Comparison of ENCODE assay signal across 9 cellular contexts in the genomic region with DNA sequence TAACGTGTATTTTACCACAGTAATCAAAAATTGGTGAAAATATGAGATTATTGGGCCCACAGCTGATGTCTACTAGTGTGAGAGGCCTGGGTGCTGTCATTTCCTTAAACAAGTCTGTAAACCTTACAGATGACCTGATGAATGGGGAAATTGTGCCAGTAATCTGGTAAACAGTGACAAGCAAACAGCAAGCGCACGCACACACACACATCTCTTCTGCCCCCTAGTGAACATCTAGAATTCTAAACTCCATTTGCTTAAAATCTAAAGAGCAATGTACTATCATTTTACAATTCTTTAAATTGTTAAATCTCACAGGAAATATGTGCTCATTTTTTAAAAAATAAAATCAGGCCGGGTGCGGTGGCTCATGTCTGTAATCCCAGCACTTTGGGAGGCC. TPM values are rescaled to one million over a fixed set of nuclear protein-coding genes. Genes with fewer than 3 reads are reported as not detected.
DNase-seq lines count a peak whose midpoint lies in the region; ATAC-seq and TF ChIP-seq lines count a peak whose summit lies in the region.
"Had no signal": no experiment of that assay in that cellular context is flagged by ENCODE, and none has a peak within 500 bp of the region (broad histone marks: within the 10 kb centered on the region; RNA-seq: fewer than 3 reads in every experiment).

No MANE protein-coding gene starts in this region.

- POLR2A ChIA-PET in CD4-positive, alpha-beta T cell (lab: Charles Lee), result no interaction called here
- POLR2A ChIA-PET in PC-3 (lab: Charles Lee; ENCODE audit: unreplicated experiment), result no interaction called here

- peak; percentile 30 for ATAC-seq in CD4-positive, alpha-beta T cell (ENCODE audit: poor library complexity)
- peak; percentile 58 for ATAC-seq in GM23338
- ATAC-seq in PC-3, result peak; percentile 69
- peak; percentile 66 for ATAC-seq in memory B cell (ENCODE audit: low read depth)

- no peaks in the 10 kb centered on the region for H3K9me3 ChIP-seq in CD4-positive, alpha-beta T cell (ENCODE audit: control insufficient read depth, low read length)
- no peaks in the 10 kb centered on the region for H3K9me3 ChIP-seq in PC-3 (ENCODE audit: low read length)

- intact Hi-C loops in CD4-positive, alpha-beta T cell (cut with DNase I, micrococcal nuclease), result loop anchor here (1.0 to 5.0 kb wide), 3 partner anchors 156 to 397 kb away; a partner anchor contains a TSS
- intact Hi-C loops in PC-3 (cut with micrococcal nuclease), result loop anchor here (2.0 kb wide), 1 partner anchor 157 kb away; no protein-coding TSS in a partner anchor
- intact Hi-C loops in dendritic cell treated with granulocyte-macrophage colony-stimulating factor and Interleukin-4, amounts not matched to agents 40 ng/mL and 50 ng/mL, for 4 days (cut with micrococcal nuclease), result loop anchor here (5.0 kb wide), 1 partner anchor 245 kb away; a partner anchor contains a TSS
- intact Hi-C loops in lower leg skin (cut with DNase I; ENCODE audit: low total_unique reads), result no loop called here

- BruUV-seq in PC-3 (replicated peaks; lab: Mats Ljungman, UMichigan), result no TSS peak

- H2AFZ ChIP-seq in GM23338 (no peak overlapping the region), PC-3 (ENCODE audit: low read length) (no peak overlapping the region)

- CTCF ChIA-PET in CD4-positive, alpha-beta T cell (lab: Charles Lee), result interaction anchor here (0.6 to 2.0 kb wide), 2 partner anchors 156 to 487 kb away, joined by 3 to 6 read pairs; no protein-coding TSS in a partner anchor
- CTCF ChIA-PET in PC-3 (lab: Charles Lee), result interaction anchor here (0.7 kb wide), 1 partner anchor 178 kb away, joined by 4 read pairs; no protein-coding TSS in a partner anchor

- H3K27me3 Mint-ChIP-seq in CD4-positive, alpha-beta T cell, result no peaks in the 10 kb centered on the region
- peaks cover 6% of the 10 kb centered on the region for H3K27me3 Mint-ChIP-seq in GM23338 (ENCODE audit: insufficient read depth, low read depth, poor library complexity)
- H3K27me3 Mint-ChIP-seq in dendritic cell treated with granulocyte-macrophage colony-stimulating factor and Interleukin-4, amounts not matched to agents 40 ng/mL and 50 ng/mL, for 4 days, result peaks cover 4% of the 10 kb centered on the region
- H3K27me3 Mint-ChIP-seq in memory B cell, result peaks cover 2% of the 10 kb centered on the region

- H3K27ac ChIP-seq in CD4-positive, alpha-beta T cell (ENCODE audit: low read depth, low read length), result no peak overlapping the region
- H3K27ac ChIP-seq in GM23338 (ENCODE audit: low read depth), result no peak overlapping the region
- no peak overlapping the region for H3K27ac ChIP-seq in PC-3 (ENCODE audit: low read length)

- H3K9ac ChIP-seq in PC-3 (ENCODE audit: low read length), result no peak overlapping the region

- H3K79me2 ChIP-seq in GM23338 (replicated peaks; ENCODE audit: insufficient read depth) (no peaks in the 10 kb centered on the region), PC-3 (ENCODE audit: low read length) (no peaks in the 10 kb centered on the region)

- WGBS in lower leg skin, 2 donors, result 33 to 42% methylated on average over 5 of the region's 5 CpGs

- H3K4me3 ChIP-seq in GM23338, result no peak overlapping the region
- no peak overlapping the region for H3K4me3 ChIP-seq in PC-3 (ENCODE audit: low read length)
- H3K4me3 ChIP-seq in lower leg skin (ENCODE audit: low read depth, poor library complexity, severe bottlenecking), result no peak overlapping the region

- DNase-seq in CD4-positive, alpha-beta T cell, result peak in 1 of 10 experiments; percentile 13
- peak; percentile 74 for DNase-seq in GM23338 (ENCODE audit: low spot score)
- DNase-seq in PC-3, result peak; percentile 73
- DNase-seq in memory B cell (ENCODE audit: low spot score in 2 of 2), result peak in 1 of 2 donors; percentile 50
- DNase-seq in GOT3 (lab: John Stamatoyannopoulos, UW), result no peak
- no peak for DNase-seq in stimulated activated CD4-positive, alpha-beta T cell treated with anti-CD3 and anti-CD28 coated beads, Interleukin-4, amount 100 ng/mL, for 24 hours
- DNase-seq in lower leg skin (ENCODE audit: low spot score in 2 of 2), result no peak
- DNase-seq: left cardiac atrium had no signal

- no peak overlapping the region for H3K4me3 Mint-ChIP-seq in CD4-positive, alpha-beta T cell
- H3K4me3 Mint-ChIP-seq in GM23338 (no peak overlapping the region), memory B cell (no peak overlapping the region)
- no peak overlapping the region for H3K4me3 Mint-ChIP-seq in dendritic cell treated with granulocyte-macrophage colony-stimulating factor and Interleukin-4, amounts not matched to agents 40 ng/mL and 50 ng/mL, for 4 days

- no peak overlapping the region for H3K4me2 ChIP-seq in GM23338
- H3K4me2 ChIP-seq in PC-3 (ENCODE audit: low read length), result no peak overlapping the region

- H3K4me1 Mint-ChIP-seq in CD4-positive, alpha-beta T cell (ENCODE audit: low read depth), result peaks cover 32% of the 10 kb centered on the region
- H3K4me1 Mint-ChIP-seq in GM23338 (no peaks in the 10 kb centered on the region), memory B cell (peaks cover 15% of the 10 kb centered on the region)
- peaks cover 35% of the 10 kb centered on the region for H3K4me1 Mint-ChIP-seq in dendritic cell treated with granulocyte-macrophage colony-stimulating factor and Interleukin-4, amounts not matched to agents 40 ng/mL and 50 ng/mL, for 4 days (ENCODE audit: low read depth)

- H3K27ac Mint-ChIP-seq in CD4-positive, alpha-beta T cell, result peak overlapping the region; percentile 47
- H3K27ac Mint-ChIP-seq in GM23338 (no peak overlapping the region), memory B cell (no peak overlapping the region)
- H3K27ac Mint-ChIP-seq in dendritic cell treated with granulocyte-macrophage colony-stimulating factor and Interleukin-4, amounts not matched to agents 40 ng/mL and 50 ng/mL, for 4 days, result peak overlapping the region; percentile 41

- H3K9me3 Mint-ChIP-seq in CD4-positive, alpha-beta T cell, result no peaks in the 10 kb centered on the region
- H3K9me3 Mint-ChIP-seq in GM23338 (no peaks in the 10 kb centered on the region), memory B cell (no peaks in the 10 kb centered on the region)
- no peaks in the 10 kb centered on the region for H3K9me3 Mint-ChIP-seq in dendritic cell treated with granulocyte-macrophage colony-stimulating factor and Interleukin-4, amounts not matched to agents 40 ng/mL and 50 ng/mL, for 4 days

- H3F3A ChIP-seq in GM23338 (replicated peaks; ENCODE audit: low read depth) (no peaks in the 10 kb centered on the region), PC-3 (ENCODE audit: low read length, unreplicated experiment) (no peaks in the 10 kb centered on the region)

- no peaks in the 10 kb centered on the region for H3K36me3 Mint-ChIP-seq in CD4-positive, alpha-beta T cell (ENCODE audit: low read depth)
- H3K36me3 Mint-ChIP-seq in GM23338 (ENCODE audit: low read depth) (no peaks in the 10 kb centered on the region), memory B cell (no peaks in the 10 kb centered on the region)
- H3K36me3 Mint-ChIP-seq in dendritic cell treated with granulocyte-macrophage colony-stimulating factor and Interleukin-4, amounts not matched to agents 40 ng/mL and 50 ng/mL, for 4 days (ENCODE audit: low read depth), result no peaks in the 10 kb centered on the region

- no peaks in the 10 kb centered on the region for H3K4me1 ChIP-seq in GM23338 (ENCODE audit: insufficient read depth)
- H3K4me1 ChIP-seq in PC-3 (ENCODE audit: insufficient read depth, low read length), result no peaks in the 10 kb centered on the region

- peak; percentile 66 for TF ChIP-seq CTCF in CD4-positive, alpha-beta T cell (IDR thresholded peaks at IDR 0.05)
- peak; percentile 81 to 83 for TF ChIP-seq CTCF in GM23338 (conservative IDR thresholded peaks at IDR 0.05; ENCODE audit: low read depth in 2 of 2)
- TF ChIP-seq CTCF in PC-3 (conservative IDR thresholded peaks at IDR 0.05; ENCODE audit: low read depth, low read length), result peak; percentile 70
- TF ChIP-seq CTCF in lower leg skin (IDR thresholded peaks at IDR 0.05), result no peak

- no peaks in the 10 kb centered on the region for H3K36me3 ChIP-seq in GM23338 (ENCODE audit: insufficient read depth)
- no peaks in the 10 kb centered on the region for H3K36me3 ChIP-seq in PC-3 (ENCODE audit: low read depth, low read length)

- H3K9me2 ChIP-seq in GM23338 (ENCODE audit: insufficient read depth) (no peaks in the 10 kb centered on the region), PC-3 (replicated peaks; ENCODE audit: low read length) (no peaks in the 10 kb centered on the region)

- H4K20me1 ChIP-seq in GM23338 (replicated peaks; ENCODE audit: insufficient read depth) (no peaks in the 10 kb centered on the region), PC-3 (ENCODE audit: low read length) (no peaks in the 10 kb centered on the region)

- no peaks in the 10 kb centered on the region for H3K27me3 ChIP-seq in CD4-positive, alpha-beta T cell (ENCODE audit: control insufficient read depth, insufficient read depth, low read length)
- H3K27me3 ChIP-seq in GM23338 (ENCODE audit: insufficient read depth) (no peaks in the 10 kb centered on the region), PC-3 (ENCODE audit: low read length) (no peaks in the 10 kb centered on the region)

- no peak for TF ChIP-seq POLR2A in lower leg skin (IDR thresholded peaks at IDR 0.05)

RNA-seq across cellular contexts. Expression of a gene that starts 7.5 kb away (rescaled TPM):
- 100 to 1,000 TPM; 130 to 134 TPM for total RNA-seq in CD4-positive, alpha-beta T cell
- 80.7 and 82.8 TPM in 2 replicates for total RNA-seq in GM23338 (2014; rRNA removed; shearing (Covaris generic))
- polyA plus RNA-seq in GM23338 (2016; fragmentation: Nextera tagmentation; extraction: Ambion mirVana), result 9.9 and 10.9 TPM in 2 replicates
- total RNA-seq in PC-3 (2014; rRNA removed), result 25.2 and 38.0 TPM in 2 replicates
- 10 to 100 TPM; 18.0 to 70.8 (median 43.5) TPM for total RNA-seq in lower leg skin

Comparison
In these comparisons a context has a peak if more than half of its experiments do, and no peak if none do; other contexts are left out.
1. DNase-seq: peak in GM23338 (single experiment) and PC-3 (single experiment); none in GOT3 (single experiment), stimulated activated CD4-positive, alpha-beta T cell treated with anti-CD3 and anti-CD28 coated beads, Interleukin-4, amount 100 ng/mL, for 24 hours (single experiment) and lower leg skin (0 of 2).
2. H3K27ac Mint-ChIP-seq: peak in CD4-positive, alpha-beta T cell (single experiment) and dendritic cell treated with granulocyte-macrophage colony-stimulating factor and Interleukin-4, amounts not matched to agents 40 ng/mL and 50 ng/mL, for 4 days (single experiment); none in GM23338 (single experiment) and memory B cell (single experiment).
3. CTCF ChIP-seq: peak in CD4-positive, alpha-beta T cell (single experiment), GM23338 (2 of 2) and PC-3 (single experiment); none in lower leg skin (0 of 3).
4. Peak in every context shown above with its lines, with median percentiles within 50 percentile points of each other: ATAC-seq.